In the genomic region with DNA sequence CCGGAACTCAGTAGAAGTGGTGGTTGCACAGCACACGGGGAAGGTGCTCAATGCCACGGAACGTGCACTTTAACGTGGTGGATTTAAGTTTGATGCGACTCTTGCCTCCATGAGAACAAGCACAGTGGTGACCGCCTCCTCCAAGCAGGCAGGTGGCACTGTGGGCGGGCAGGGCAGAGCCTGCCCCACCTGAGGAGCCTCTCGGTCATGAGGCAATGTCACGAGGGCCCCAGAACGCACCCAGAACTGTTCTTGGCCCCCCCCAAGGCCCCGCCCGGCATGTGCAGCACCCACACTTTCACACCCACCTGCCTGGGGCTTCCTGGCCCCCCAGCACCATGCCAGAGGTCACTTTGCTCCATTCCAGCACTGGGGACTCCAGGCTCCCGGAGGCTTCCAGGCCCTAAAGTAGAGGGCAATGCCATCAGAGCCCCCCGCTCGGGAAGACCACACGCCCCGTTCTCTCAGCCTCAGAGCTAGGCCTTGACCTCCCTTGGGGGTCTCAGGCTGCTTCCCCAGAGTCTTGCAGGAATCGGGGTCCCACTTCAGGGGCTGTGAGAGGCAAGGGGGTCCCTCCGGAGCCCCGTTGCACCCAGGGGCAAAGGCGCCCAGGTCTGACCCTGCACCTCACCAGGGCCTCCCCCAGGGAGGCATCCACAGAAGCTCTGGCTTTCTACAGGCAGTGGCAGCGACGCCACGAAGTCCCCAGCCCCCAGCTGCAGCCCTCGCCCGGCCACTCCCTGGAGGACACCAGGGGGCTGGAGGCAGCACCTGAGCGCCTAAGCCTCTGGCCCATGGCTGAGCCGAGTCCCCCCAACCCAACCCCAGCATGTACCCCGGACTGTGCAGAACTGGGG, we compare ENCODE assay signal across 29 cellular contexts. TPM values are rescaled to one million over a fixed set of nuclear protein-coding genes. Genes with fewer than 3 reads are reported as not detected.
DNase-seq lines count a peak whose midpoint lies in the region; ATAC-seq and FAIRE-seq lines count a peak whose summit lies in the region.
"Had no signal": no experiment of that assay in that cellular context is flagged by ENCODE, and none has a peak within 500 bp of the region (broad histone marks: within the 10 kb centered on the region; RNA-seq: fewer than 3 reads in every experiment).

No MANE protein-coding gene starts in this region.

- H3K4me1 ChIP-seq in Karpas-422 (ENCODE audit: low read length): peaks cover 8% of the 10 kb centered on the region
- H3K4me1 ChIP-seq: sigmoid colon, tibial nerve had no signal

- no peak for FAIRE-seq in GM19239 (lab: Jason Lieb, UNC)
- FAIRE-seq: colon, keratinocyte, RCC 7860 had no signal

- peak overlapping the region; percentile 32; the same call in 1 of the 2 replicates for H2AFZ ChIP-seq in Karpas-422 (ENCODE audit: low read length)

- ATAC-seq in memory B cell (ENCODE audit: low read depth): peak; percentile 39
- ATAC-seq: effector memory CD8-positive, alpha-beta T cell; esophagus mucosa; T-helper 17 cell had no signal

- no peaks in the 10 kb centered on the region for H3K9me3 Mint-ChIP-seq in memory B cell
- H3K9me3 Mint-ChIP-seq: activated CD4-positive, alpha-beta T cell treated with anti-CD3 and anti-CD28 coated beads, Interleukin-2, amount 10 ng/mL, durations not matched to agents 24 days and 14 days; CD8-positive, alpha-beta memory T cell; effector memory CD8-positive, alpha-beta T cell; neural crest cell had no signal

- H3K79me2 ChIP-seq in Karpas-422 (ENCODE audit: low read length): no peaks in the 10 kb centered on the region

- peak overlapping the region; percentile 40 for H3K9ac ChIP-seq in Karpas-422 (ENCODE audit: low read length)

- H3K4me1 Mint-ChIP-seq in memory B cell: no peaks in the 10 kb centered on the region
- H3K4me1 Mint-ChIP-seq: activated CD4-positive, alpha-beta T cell treated with anti-CD3 and anti-CD28 coated beads, Interleukin-2, amount 10 ng/mL, durations not matched to agents 24 days and 14 days; CD8-positive, alpha-beta memory T cell; neural crest cell; T-helper 17 cell had no signal

- peaks cover 7% of the 10 kb centered on the region for H3K27me3 Mint-ChIP-seq in memory B cell
- H3K27me3 Mint-ChIP-seq: activated CD4-positive, alpha-beta T cell treated with anti-CD3 and anti-CD28 coated beads, Interleukin-2, amount 10 ng/mL, durations not matched to agents 24 days and 14 days had no signal

- H4K20me1 ChIP-seq in Karpas-422 (ENCODE audit: insufficient read depth, low read depth, low read length): no peaks in the 10 kb centered on the region

- no peak overlapping the region for H3K4me3 ChIP-seq in Karpas-422 (ENCODE audit: low read length)
- H3K4me3 ChIP-seq: lung, sigmoid colon, stomach, tibial nerve had no signal

- H3K27me3 ChIP-seq in Karpas-422 (ENCODE audit: low read length): no peaks in the 10 kb centered on the region

- peaks cover 4% of the 10 kb centered on the region; the same call in 1 of the 2 replicates for H3K9me3 ChIP-seq in Karpas-422 (ENCODE audit: low read length)
- H3K9me3 ChIP-seq: sigmoid colon, stomach, tibial nerve had no signal

- H3K4me3 Mint-ChIP-seq in memory B cell: no peak overlapping the region
- H3K4me3 Mint-ChIP-seq: activated CD4-positive, alpha-beta T cell treated with anti-CD3 and anti-CD28 coated beads, Interleukin-2, amount 10 ng/mL, durations not matched to agents 24 days and 14 days; CD8-positive, alpha-beta memory T cell; effector memory CD8-positive, alpha-beta T cell; neural crest cell; T-helper 17 cell had no signal

- no peaks in the 10 kb centered on the region for H3K36me3 ChIP-seq in Karpas-422 (ENCODE audit: insufficient read depth, low read length)
- H3K36me3 ChIP-seq: brain microvascular endothelial cell, sigmoid colon, stomach, tibial nerve had no signal

- DNase-seq in NCI-H2029 (lab: John Stamatoyannopoulos, UW) (peak; percentile 8), NCI-H2029 treated with DMSO at 0.1 percent for 48 hours (lab: John Stamatoyannopoulos, UW) (no peak), Karpas-422 (peak; percentile 92), SW480 (ENCODE audit: low spot score) (peak; percentile 21), memory B cell (ENCODE audit: low spot score in 2 of 2) (no peak), DMS 273 (lab: John Stamatoyannopoulos, UW; ENCODE audit: unreplicated experiment) (no peak), GM19239 (ENCODE audit: insufficient read length, low spot score) (no peak), NCI-H1048 (lab: John Stamatoyannopoulos, UW) (no peak)
- DNase-seq: activated CD4-positive, alpha-beta T cell treated with anti-CD3 and anti-CD28 coated beads, Interleukin-2, amount 10 ng/mL, durations not matched to agents 24 days and 14 days; activated naive CD4-positive, alpha-beta T cell; activated T-cell treated with anti-CD3 and anti-CD28 coated beads, Interleukin-2, amount 50 U/mL, for 48 hours; AML-193; brain microvascular endothelial cell; CD8-positive, alpha-beta memory T cell; effector memory CD8-positive, alpha-beta T cell; foreskin melanocyte; H7; NCI-H1092; sigmoid colon; stomach; T-helper 17 cell had no signal

- H3K27ac ChIP-seq in Karpas-422 (ENCODE audit: low read length): no peak overlapping the region
- H3K27ac ChIP-seq: brain microvascular endothelial cell, sigmoid colon, stomach, tibial nerve had no signal

- no peaks in the 10 kb centered on the region for H3K9me2 ChIP-seq in Karpas-422 (replicated peaks; ENCODE audit: insufficient read depth, low read length)

- no peaks in the 10 kb centered on the region for H3K36me3 Mint-ChIP-seq in memory B cell
- H3K36me3 Mint-ChIP-seq: CD8-positive, alpha-beta memory T cell had no signal

- H3K4me2 ChIP-seq in Karpas-422 (ENCODE audit: low read depth, low read length, poor library complexity, severe bottlenecking): peak overlapping the region; percentile 25

- no peak overlapping the region for H3K27ac Mint-ChIP-seq in memory B cell
- H3K27ac Mint-ChIP-seq: activated CD4-positive, alpha-beta T cell treated with anti-CD3 and anti-CD28 coated beads, Interleukin-2, amount 10 ng/mL, durations not matched to agents 24 days and 14 days; CD8-positive, alpha-beta memory T cell; effector memory CD8-positive, alpha-beta T cell; T-helper 17 cell had no signal

RNA-seq across cellular contexts. Expression of gene CCDC187, which starts 14.0 kb away (rescaled TPM):
- 0.34 and 0.43 TPM in 2 replicates for total RNA-seq in Karpas-422 (2014; rRNA removed; shearing (Covaris generic); ENCODE audit: low replicate concordance)
- total RNA-seq: activated CD4-positive, alpha-beta T cell treated with anti-CD3 and anti-CD28 coated beads, Interleukin-2, amount 10 ng/mL, durations not matched to agents 24 days and 14 days; CD8-positive, alpha-beta memory T cell; esophagus mucosa; H7; LHCN-M2; sigmoid colon had no signal

RNA-seq across cellular contexts. Expression of gene GPSM1, which starts 37.5 kb away (rescaled TPM):
- total RNA-seq in Karpas-422 (2014; rRNA removed; shearing (Covaris generic); ENCODE audit: low replicate concordance): 11.7 and 38.4 TPM in 2 replicates

RNA-seq across cellular contexts. Expression of gene QSOX2, which starts 44.3 kb away (rescaled TPM):
- 11.3 and 18.9 TPM in 2 replicates for total RNA-seq in Karpas-422 (2014; rRNA removed; shearing (Covaris generic); ENCODE audit: low replicate concordance)

Comparison
In these comparisons a context has a peak if more than half of its experiments do, and no peak if none do; other contexts are left out.
1. DNase-seq: peak in NCI-H2029 (single experiment), Karpas-422 (single experiment) and SW480 (single experiment); none in NCI-H2029 treated with DMSO at 0.1 percent for 48 hours (single experiment), memory B cell (0 of 2), DMS 273 (single experiment), GM19239 (single experiment) and NCI-H1048 (single experiment).